In genomic region chr2:24123212-24124002, GRCh38 we compare ENCODE assay signal across 8 cellular contexts. TPM values are rescaled to one million over a fixed set of nuclear protein-coding genes. Genes with fewer than 3 reads are reported as not detected.
A peak's percentile ranks its signal among the peaks of the same experiment; 100 is the strongest.
DNase-seq lines count a peak whose midpoint lies in the region; ATAC-seq and TF ChIP-seq lines count a peak whose summit lies in the region.

Gene FAM228B, plus strand, starts transcription at chr2:24123469. Its CDS starts 893 bp downstream, at chr2:24124362.
Gene PFN4, minus strand, starts transcription at chr2:24123334. Its CDS starts 799 bp downstream, at chr2:24122535.

- no peaks in the 10 kb centered on the region for H3K36me3 ChIP-seq in PC-3 (ENCODE audit: low read depth, low read length)

- POLR2A ChIA-PET in PC-3 (lab: Charles Lee; ENCODE audit: unreplicated experiment): interaction anchor here (0.6 to 1.1 kb wide), 2 partner anchors 18 to 39 kb away, joined by 4 to 5 read pairs; no protein-coding TSS in a partner anchor

- peak within 1 kb of the TSS; percentile 85 for H3K4me3 Mint-ChIP-seq in activated T-helper 1 cell treated with anti-CD3 and anti-CD28 coated beads, Interleukin-12 subunit alpha, Interleukin-12 subunit beta, Interleukin-2, Interleukin-4 antibody, amounts not matched to agents 30 ng/mL and 10 ng/mL and 1 ng/mL, durations not matched to agents 14 hours and 24 hours and 36 hours
- H3K4me3 Mint-ChIP-seq in natural killer cell: peak within 1 kb of the TSS; percentile 95
- H3K4me3 Mint-ChIP-seq in stimulated activated naive CD8-positive, alpha-beta T cell treated with anti-CD3 and anti-CD28 coated beads, Interleukin-15, Interleukin-2, amounts not matched to agents 100 ng/mL and 50 ng/mL, for 24 hours: peak within 1 kb of the TSS; percentile 80

- no peaks in the 10 kb centered on the region for H3K9me3 ChIP-seq in PC-3 (ENCODE audit: low read length)

- peak within 1 kb of the TSS; percentile 85 for H3K4me2 ChIP-seq in PC-3 (ENCODE audit: low read length)

- no peaks in the 10 kb centered on the region for H3F3A ChIP-seq in PC-3 (ENCODE audit: low read length, unreplicated experiment)

- H3K79me2 ChIP-seq in PC-3 (ENCODE audit: low read length): peaks cover 18% of the 10 kb centered on the region

- peak; percentile 88 for ATAC-seq in GM21529 (IDR thresholded peaks at IDR 0.05; ENCODE audit: unreplicated experiment)
- peak; percentile 96 for ATAC-seq in PC-3
- peak; percentile 89 to 95 (median 91) for ATAC-seq in natural killer cell

- peak within 1 kb of the TSS; percentile 23 for H3K27ac ChIP-seq in PC-3 (ENCODE audit: low read length)

- H3K27ac Mint-ChIP-seq in activated T-helper 1 cell treated with anti-CD3 and anti-CD28 coated beads, Interleukin-12 subunit alpha, Interleukin-12 subunit beta, Interleukin-2, Interleukin-4 antibody, amounts not matched to agents 30 ng/mL and 10 ng/mL and 1 ng/mL, durations not matched to agents 14 hours and 24 hours and 36 hours: peak within 1 kb of the TSS; percentile 86
- peak within 1 kb of the TSS; percentile 83 to 86 for H3K27ac Mint-ChIP-seq in natural killer cell
- peak within 1 kb of the TSS; percentile 87 for H3K27ac Mint-ChIP-seq in stimulated activated naive CD8-positive, alpha-beta T cell treated with anti-CD3 and anti-CD28 coated beads, Interleukin-15, Interleukin-2, amounts not matched to agents 100 ng/mL and 50 ng/mL, for 24 hours

- H3K9me2 ChIP-seq in PC-3 (replicated peaks; ENCODE audit: low read length): no peaks in the 10 kb centered on the region

- peaks cover 19% of the 10 kb centered on the region for H3K4me1 ChIP-seq in PC-3 (ENCODE audit: insufficient read depth, low read length)

- no peaks in the 10 kb centered on the region for H3K9me3 Mint-ChIP-seq in activated T-helper 1 cell treated with anti-CD3 and anti-CD28 coated beads, Interleukin-12 subunit alpha, Interleukin-12 subunit beta, Interleukin-2, Interleukin-4 antibody, amounts not matched to agents 30 ng/mL and 10 ng/mL and 1 ng/mL, durations not matched to agents 14 hours and 24 hours and 36 hours
- no peaks in the 10 kb centered on the region for H3K9me3 Mint-ChIP-seq in natural killer cell
- no peaks in the 10 kb centered on the region for H3K9me3 Mint-ChIP-seq in stimulated activated naive CD8-positive, alpha-beta T cell treated with anti-CD3 and anti-CD28 coated beads, Interleukin-15, Interleukin-2, amounts not matched to agents 100 ng/mL and 50 ng/mL, for 24 hours

- no peaks in the 10 kb centered on the region for H3K36me3 Mint-ChIP-seq in activated T-helper 1 cell treated with anti-CD3 and anti-CD28 coated beads, Interleukin-12 subunit alpha, Interleukin-12 subunit beta, Interleukin-2, Interleukin-4 antibody, amounts not matched to agents 30 ng/mL and 10 ng/mL and 1 ng/mL, durations not matched to agents 14 hours and 24 hours and 36 hours (ENCODE audit: low read depth)
- no peaks in the 10 kb centered on the region for H3K36me3 Mint-ChIP-seq in natural killer cell
- no peaks in the 10 kb centered on the region for H3K36me3 Mint-ChIP-seq in stimulated activated naive CD8-positive, alpha-beta T cell treated with anti-CD3 and anti-CD28 coated beads, Interleukin-15, Interleukin-2, amounts not matched to agents 100 ng/mL and 50 ng/mL, for 24 hours (ENCODE audit: low read depth)

- CTCF ChIA-PET in PC-3 (lab: Charles Lee): interaction anchor here (0.6 kb wide), 1 partner anchor 28 kb away, joined by 6 read pairs; no protein-coding TSS in a partner anchor

- H3K27me3 ChIP-seq in PC-3 (ENCODE audit: low read length): no peaks in the 10 kb centered on the region

- peaks cover 15% of the 10 kb centered on the region for H3K4me1 Mint-ChIP-seq in activated T-helper 1 cell treated with anti-CD3 and anti-CD28 coated beads, Interleukin-12 subunit alpha, Interleukin-12 subunit beta, Interleukin-2, Interleukin-4 antibody, amounts not matched to agents 30 ng/mL and 10 ng/mL and 1 ng/mL, durations not matched to agents 14 hours and 24 hours and 36 hours (ENCODE audit: low read depth)
- H3K4me1 Mint-ChIP-seq in natural killer cell: peaks cover 15 to 27% of the 10 kb centered on the region in 2 donors
- peaks cover 15% of the 10 kb centered on the region for H3K4me1 Mint-ChIP-seq in stimulated activated naive CD8-positive, alpha-beta T cell treated with anti-CD3 and anti-CD28 coated beads, Interleukin-15, Interleukin-2, amounts not matched to agents 100 ng/mL and 50 ng/mL, for 24 hours (ENCODE audit: low read depth)

- H3K4me3 ChIP-seq in PC-3 (ENCODE audit: low read length) (peak within 1 kb of the TSS; percentile 82), fibroblast of mammary gland (ENCODE audit: control insufficient read depth, low read depth, low read length) (peak within 1 kb of the TSS; percentile 80)

- H2AFZ ChIP-seq in PC-3 (ENCODE audit: low read length): peak within 1 kb of the TSS; percentile 96

- H3K9ac ChIP-seq in PC-3 (ENCODE audit: low read length): peak within 1 kb of the TSS; percentile 79

- BruUV-seq in PC-3 (replicated peaks; lab: Mats Ljungman, UMichigan): no TSS peak

- no peaks in the 10 kb centered on the region for H4K20me1 ChIP-seq in PC-3 (ENCODE audit: low read length)

- intact Hi-C loops in PC-3 (cut with micrococcal nuclease): no loop called here
- intact Hi-C loops in activated T-helper 1 cell treated with anti-CD3 and anti-CD28 coated beads, Interleukin-12 subunit alpha, Interleukin-12 subunit beta, Interleukin-2, Interleukin-4 antibody, amounts not matched to agents 30 ng/mL and 10 ng/mL and 1 ng/mL, durations not matched to agents 14 hours and 24 hours and 36 hours (cut with micrococcal nuclease): loop anchor here (1.0 to 10.0 kb wide), 5 partner anchors 39 to 241 kb away; partner anchors contain the start of genes ATAD2B, ITSN2, SF3B6 and TP53I3
- intact Hi-C loops in natural killer cell (cut with micrococcal nuclease): no loop called here

- no peaks in the 10 kb centered on the region for H3K27me3 Mint-ChIP-seq in activated T-helper 1 cell treated with anti-CD3 and anti-CD28 coated beads, Interleukin-12 subunit alpha, Interleukin-12 subunit beta, Interleukin-2, Interleukin-4 antibody, amounts not matched to agents 30 ng/mL and 10 ng/mL and 1 ng/mL, durations not matched to agents 14 hours and 24 hours and 36 hours (ENCODE audit: insufficient read depth)
- H3K27me3 Mint-ChIP-seq in natural killer cell (ENCODE audit: low read depth in 2 of 2): no peaks in the 10 kb centered on the region
- no peaks in the 10 kb centered on the region for H3K27me3 Mint-ChIP-seq in stimulated activated naive CD8-positive, alpha-beta T cell treated with anti-CD3 and anti-CD28 coated beads, Interleukin-15, Interleukin-2, amounts not matched to agents 100 ng/mL and 50 ng/mL, for 24 hours

- DNase-seq in DMS53 treated with DMSO at 0.1 percent for 48 hours (lab: John Stamatoyannopoulos, UW; ENCODE audit: unreplicated experiment) (peak; percentile 50), HuH-7.5 (ENCODE audit: low spot score) (peak; percentile 73), PC-3 (peak; percentile 84), fibroblast of mammary gland (ENCODE audit: low read depth) (peak; percentile 69), natural killer cell (peak; percentile 62)
- DNase-seq in activated T-helper 1 cell treated with anti-CD3 and anti-CD28 coated beads, Interleukin-12 subunit alpha, Interleukin-12 subunit beta, Interleukin-2, Interleukin-4 antibody, amounts not matched to agents 30 ng/mL and 10 ng/mL and 1 ng/mL, durations not matched to agents 14 hours and 24 hours and 36 hours (ENCODE audit: low spot score): peak; percentile 66

- no peak for TF ChIP-seq CTCF in PC-3 (conservative IDR thresholded peaks at IDR 0.05; ENCODE audit: low read depth, low read length)
- TF ChIP-seq CTCF in fibroblast of mammary gland (conservative IDR thresholded peaks at IDR 0.05; ENCODE audit: control insufficient read depth, insufficient read depth, low read depth, low read length): no peak
- no peak for TF ChIP-seq CTCF in natural killer cell (IDR thresholded peaks at IDR 0.05)

RNA-seq across cellular contexts. Expression of gene FAM228B, which starts in this region (rescaled TPM):
- total RNA-seq in PC-3 (2014; rRNA removed): 4.5 and 8.8 TPM in 2 replicates
- 3.1 and 4.8 TPM in 2 replicates for total RNA-seq in activated T-helper 1 cell treated with anti-CD3 and anti-CD28 coated beads, Interleukin-12 subunit alpha, Interleukin-12 subunit beta, Interleukin-2, Interleukin-4 antibody, amounts not matched to agents 30 ng/mL and 10 ng/mL and 1 ng/mL, durations not matched to agents 14 hours and 24 hours and 36 hours
- 10 to 100 TPM; 31.4 to 35.9 (median 31.5) TPM for total RNA-seq in natural killer cell

RNA-seq across cellular contexts. Expression of gene PFN4, which starts in this region (rescaled TPM):
- total RNA-seq in PC-3 (2014; rRNA removed) (0.44 and 2.3 TPM in 2 replicates), natural killer cell (not detected)
- total RNA-seq in activated T-helper 1 cell treated with anti-CD3 and anti-CD28 coated beads, Interleukin-12 subunit alpha, Interleukin-12 subunit beta, Interleukin-2, Interleukin-4 antibody, amounts not matched to agents 30 ng/mL and 10 ng/mL and 1 ng/mL, durations not matched to agents 14 hours and 24 hours and 36 hours: not detected in 2 replicates

Comparison
In these comparisons a context has a peak if more than half of its experiments do, and no peak if none do; other contexts are left out.
1. Peak in every context shown above with its lines: DNase-seq, ATAC-seq, H3K4me3 ChIP-seq and H3K27ac ChIP-seq.